Comparison of ENCODE assay signal across 22 cellular contexts in genomic region chr2:17331636-17332035, GRCh38.
"Had no signal": no experiment of that assay in that cellular context is flagged by ENCODE, and none has a peak within 500 bp of the region (broad histone marks: within the 10 kb centered on the region; RNA-seq: fewer than 3 reads in every experiment).

No MANE protein-coding gene starts in this region.

- H3K4me3 ChIP-seq: colonic mucosa, esophagus squamous epithelium, gastrocnemius medialis, heart right ventricle, left lung, lower lobe of right lung, mucosa of descending colon had no signal

- ATAC-seq: effector memory CD8-positive, alpha-beta T cell; esophagus mucosa; gastrocnemius medialis; heart right ventricle; left cardiac atrium; left lung; left ventricle myocardium superior; lower lobe of right lung; mucosa of descending colon had no signal

- H3K36me3 ChIP-seq: colonic mucosa, esophagus squamous epithelium, gastrocnemius medialis, heart right ventricle, left lung, lower lobe of right lung had no signal

- H3K27me3 ChIP-seq: colonic mucosa, esophagus squamous epithelium, gastrocnemius medialis, heart right ventricle, left lung had no signal

- DNase-seq: colonic mucosa; cortex of kidney; effector CD8-positive, alpha-beta T cell; effector memory CD8-positive, alpha-beta T cell; endodermal cell; erythroblast; esophagus squamous epithelium; foreskin fibroblast; foreskin melanocyte; gastrocnemius medialis; glutamatergic neuron; head of caudate nucleus; heart right ventricle; hippocampal formation; left cardiac atrium; left lung; left ventricle myocardium superior; lower lobe of right lung; mesenchymal stem cell; mucosa of descending colon had no signal

- H3K9me3 ChIP-seq: colonic mucosa, esophagus squamous epithelium, gastrocnemius medialis, heart right ventricle, left lung, lower lobe of right lung, mucosa of descending colon had no signal

- H3K4me1 ChIP-seq: colonic mucosa, gastrocnemius medialis, heart right ventricle, left lung, lower lobe of right lung had no signal

- H3K27ac ChIP-seq: colonic mucosa, epithelial cell of prostate, esophagus squamous epithelium, gastrocnemius medialis, heart right ventricle, left lung, lower lobe of right lung had no signal
